In genomic region chr15:99127773-99128172, GRCh38 we compare ENCODE assay signal across 34 cellular contexts.
"Had no signal": no experiment of that assay in that cellular context is flagged by ENCODE, and none has a peak within 500 bp of the region (broad histone marks: within the 10 kb centered on the region; RNA-seq: fewer than 3 reads in every experiment).

No MANE protein-coding gene starts in this region.

- FAIRE-seq: TTC549 had no signal

- H3K9me3 ChIP-seq: MG63, Peyer's patch had no signal

- H3K4me3 Mint-ChIP-seq: activated CD4-positive, alpha-beta T cell treated with anti-CD3 and anti-CD28 coated beads, Interleukin-2, amount 10 ng/mL, durations not matched to agents 24 days and 14 days; activated CD8-positive, alpha-beta T cell treated with anti-CD3 and anti-CD28 coated beads for 36 hours; activated naive CD8-positive, alpha-beta T cell treated with anti-CD3 and anti-CD28 coated beads for 36 hours; activated T-cell treated with anti-CD3 and anti-CD28 coated beads, Interleukin-2, amount 50 U/mL, for 72 hours; activated T-helper 17 cell treated with anti-CD3 and anti-CD28 coated beads, Interleukin-2, amount 50 U/mL, for 72 hours; T-helper 2 cell treated with Interferon-gamma antibody and Interleukin-4, amounts not matched to agents 5 μg/mL and 100 μg/mL, for 36 hours had no signal

- DNase-seq: activated CD4-positive, alpha-beta T cell treated with anti-CD3 and anti-CD28 coated beads, Interleukin-2, amount 10 ng/mL, durations not matched to agents 24 days and 14 days; activated CD4-positive, alpha-beta T cell treated with anti-CD3 and anti-CD28 coated beads, Interleukin-2, amount 50 U/mL, for 4 hours; activated CD8-positive, alpha-beta T cell treated with anti-CD3 and anti-CD28 coated beads for 36 hours; activated effector memory CD4-positive, alpha-beta T cell treated with anti-CD3 and anti-CD28 coated beads, Interleukin-2, amount 50 U/mL, for 16 hours; activated naive CD4-positive, alpha-beta T cell; activated naive CD4-positive, alpha-beta T cell treated with anti-CD3 and anti-CD28 coated beads, Interleukin-2, amount 50 U/mL, for 16 hours; activated naive CD8-positive, alpha-beta T cell treated with anti-CD3 and anti-CD28 coated beads for 36 hours; activated T-cell treated with anti-CD3 and anti-CD28 coated beads, Interleukin-2, amount 50 U/mL, for 1 hour; activated T-cell treated with anti-CD3 and anti-CD28 coated beads, Interleukin-2, amount 50 U/mL, for 72 hours; amniotic stem cell; aorta; brain microvascular endothelial cell; IMR-90; Karpas-422; KBM-7; MG63; NCI-H1048; NCI-H1105 treated with DMSO at 0.1 percent for 48 hours; NCI-H1436; NCI-H1694; NCI-H1930; NCI-H2081 treated with DMSO at 0.1 percent for 48 hours; NCI-H345; NCI-H524 treated with DMSO at 0.1 percent for 48 hours; NK-92 treated with Interleukin-12 subunit alpha and Interleukin-12 subunit beta, amount 100 ng/mL, for 24 hours; PC-3; RPMI8226; SIG-M5; SW 1271 had no signal

- H3K36me3 ChIP-seq: brain microvascular endothelial cell, cardiac muscle cell had no signal

- ATAC-seq: activated CD8-positive, alpha-beta T cell treated with anti-CD3 and anti-CD28 coated beads for 36 hours; activated T-cell treated with anti-CD3 and anti-CD28 coated beads, Interleukin-2, amount 50 U/mL, for 72 hours; activated T-helper 17 cell treated with anti-CD3 and anti-CD28 coated beads, Interleukin-2, amount 50 U/mL, for 72 hours; PC-3 had no signal

- H3K9me3 Mint-ChIP-seq: activated CD4-positive, alpha-beta T cell treated with anti-CD3 and anti-CD28 coated beads, Interleukin-2, amount 10 ng/mL, durations not matched to agents 24 days and 14 days; activated CD8-positive, alpha-beta T cell treated with anti-CD3 and anti-CD28 coated beads for 36 hours; activated naive CD8-positive, alpha-beta T cell treated with anti-CD3 and anti-CD28 coated beads for 36 hours; activated T-cell treated with anti-CD3 and anti-CD28 coated beads, Interleukin-2, amount 50 U/mL, for 72 hours; activated T-helper 17 cell treated with anti-CD3 and anti-CD28 coated beads, Interleukin-2, amount 50 U/mL, for 72 hours; T-helper 2 cell treated with Interferon-gamma antibody and Interleukin-4, amounts not matched to agents 5 μg/mL and 100 μg/mL, for 36 hours had no signal

- H3K4me1 Mint-ChIP-seq: activated CD4-positive, alpha-beta T cell treated with anti-CD3 and anti-CD28 coated beads, Interleukin-2, amount 10 ng/mL, durations not matched to agents 24 days and 14 days; activated naive CD8-positive, alpha-beta T cell treated with anti-CD3 and anti-CD28 coated beads for 36 hours; activated T-helper 17 cell treated with anti-CD3 and anti-CD28 coated beads, Interleukin-2, amount 50 U/mL, for 72 hours had no signal

- H3K4me3 ChIP-seq: cardiac muscle cell, MG63, Peyer's patch had no signal

- H3K27ac Mint-ChIP-seq: activated CD4-positive, alpha-beta T cell treated with anti-CD3 and anti-CD28 coated beads, Interleukin-2, amount 10 ng/mL, durations not matched to agents 24 days and 14 days; activated CD8-positive, alpha-beta T cell treated with anti-CD3 and anti-CD28 coated beads for 36 hours; activated naive CD8-positive, alpha-beta T cell treated with anti-CD3 and anti-CD28 coated beads for 36 hours; activated T-cell treated with anti-CD3 and anti-CD28 coated beads, Interleukin-2, amount 50 U/mL, for 72 hours; activated T-helper 17 cell treated with anti-CD3 and anti-CD28 coated beads, Interleukin-2, amount 50 U/mL, for 72 hours; T-helper 2 cell treated with Interferon-gamma antibody and Interleukin-4, amounts not matched to agents 5 μg/mL and 100 μg/mL, for 36 hours had no signal

- H3K27me3 ChIP-seq: brain microvascular endothelial cell, cardiac muscle cell, MG63, Peyer's patch had no signal

- H3K36me3 Mint-ChIP-seq: activated naive CD8-positive, alpha-beta T cell treated with anti-CD3 and anti-CD28 coated beads for 36 hours had no signal

- H3K27me3 Mint-ChIP-seq: activated CD8-positive, alpha-beta T cell treated with anti-CD3 and anti-CD28 coated beads for 36 hours; activated naive CD8-positive, alpha-beta T cell treated with anti-CD3 and anti-CD28 coated beads for 36 hours had no signal

- H3K27ac ChIP-seq: brain microvascular endothelial cell, cardiac muscle cell had no signal
